Comparison of ENCODE assay signal across 11 cellular contexts in the genomic region with DNA sequence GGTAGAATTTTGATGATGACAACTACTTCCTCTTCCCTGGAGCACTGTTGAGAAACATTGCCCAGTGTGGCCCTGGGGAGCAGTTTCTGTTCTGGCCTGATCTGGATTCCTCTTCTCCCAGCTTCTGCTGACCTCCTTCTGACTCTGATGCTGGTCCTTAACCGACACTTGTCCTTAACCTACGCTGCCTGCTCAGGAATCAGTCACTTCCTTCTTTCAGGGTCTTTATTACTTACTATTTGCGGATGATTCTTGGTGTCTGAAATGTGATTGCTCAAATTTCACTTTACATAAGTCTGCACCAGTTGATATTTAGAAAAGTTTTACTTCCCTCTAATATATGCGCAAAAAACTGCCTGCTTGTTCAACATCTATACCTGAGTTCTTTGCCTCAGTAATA.
DNase-seq lines count a peak whose midpoint lies in the region; ATAC-seq and TF ChIP-seq lines count a peak whose summit lies in the region.
"Had no signal": no experiment of that assay in that cellular context is flagged by ENCODE, and none has a peak within 500 bp of the region (broad histone marks: within the 10 kb centered on the region; RNA-seq: fewer than 3 reads in every experiment).

No MANE protein-coding gene starts in this region.

- H3K4me1 ChIP-seq in Karpas-422 (ENCODE audit: low read length), result peaks cover 26% of the 10 kb centered on the region
- no peaks in the 10 kb centered on the region for H3K4me1 ChIP-seq in gastroesophageal sphincter
- no peaks in the 10 kb centered on the region for H3K4me1 ChIP-seq in testis

- TF ChIP-seq CTCF in gastroesophageal sphincter (IDR thresholded peaks at IDR 0.05), result no peak
- no peak for TF ChIP-seq CTCF in testis (IDR thresholded peaks at IDR 0.05)

- ATAC-seq in GM18498 (IDR thresholded peaks at IDR 0.05; ENCODE audit: unreplicated experiment) (peak; percentile 45), gastroesophageal sphincter (peak; percentile 76), GM18519 (IDR thresholded peaks at IDR 0.05; ENCODE audit: low FRiP score, unreplicated experiment) (no peak)

- TF ChIP-seq EP300 in gastroesophageal sphincter (IDR thresholded peaks at IDR 0.05), result no peak

- no peaks in the 10 kb centered on the region for H3K9me2 ChIP-seq in Karpas-422 (replicated peaks; ENCODE audit: insufficient read depth, low read length)

- intact Hi-C loops in testis (cut with DNase I; ENCODE audit: low total_unique reads), result no loop called here

- H3K9ac ChIP-seq in Karpas-422 (ENCODE audit: low read length), result peak overlapping the region; percentile 44

- DNase-seq in Karpas-422, result peak; percentile 77
- peak; percentile 21 for DNase-seq in testis
- DNase-seq in NCI-H524 (lab: John Stamatoyannopoulos, UW), result no peak
- DNase-seq in COR-L47 (lab: John Stamatoyannopoulos, UW), result no peak
- DNase-seq: activated CD8-positive, alpha-beta memory T cell treated with anti-CD3 and anti-CD28 coated beads, Interleukin-2, amount 50 U/mL, for 4 hours; NCI-H1694 treated with DMSO at 0.1 percent for 48 hours; stimulated activated naive CD4-positive, alpha-beta T cell treated with Interleukin-2 at 50 U/mL for 16 hours had no signal

- no peaks in the 10 kb centered on the region for H3K27me3 ChIP-seq in Karpas-422 (ENCODE audit: low read length)
- H3K27me3 ChIP-seq in gastroesophageal sphincter, result no peaks in the 10 kb centered on the region
- H3K27me3 ChIP-seq in testis, result no peaks in the 10 kb centered on the region
- H3K27me3 ChIP-seq: SJSA1 had no signal

- no peak overlapping the region for H2AFZ ChIP-seq in Karpas-422 (ENCODE audit: low read length)

- H3K36me3 ChIP-seq in Karpas-422 (ENCODE audit: insufficient read depth, low read length) (no peaks in the 10 kb centered on the region), gastroesophageal sphincter (no peaks in the 10 kb centered on the region), testis (ENCODE audit: low read depth, missing control alignments) (no peaks in the 10 kb centered on the region)
- H3K36me3 ChIP-seq: SJSA1 had no signal

- peak overlapping the region; percentile 61 for H3K4me2 ChIP-seq in Karpas-422 (ENCODE audit: low read depth, low read length, poor library complexity, severe bottlenecking)

- H3K27ac ChIP-seq in Karpas-422 (ENCODE audit: low read length) (peak overlapping the region; percentile 95), gastroesophageal sphincter (no peak overlapping the region), testis (no peak overlapping the region)
- H3K27ac ChIP-seq: SJSA1 had no signal

- H4K20me1 ChIP-seq in Karpas-422 (ENCODE audit: insufficient read depth, low read depth, low read length), result no peaks in the 10 kb centered on the region

- H3K9me3 ChIP-seq in Karpas-422 (ENCODE audit: low read length), result no peaks in the 10 kb centered on the region
- H3K9me3 ChIP-seq in gastroesophageal sphincter, result no peaks in the 10 kb centered on the region
- no peaks in the 10 kb centered on the region for H3K9me3 ChIP-seq in testis
- H3K9me3 ChIP-seq: SJSA1 had no signal

- no peaks in the 10 kb centered on the region for H3K79me2 ChIP-seq in Karpas-422 (ENCODE audit: low read length)

- peak overlapping the region; percentile 39 for H3K4me3 ChIP-seq in Karpas-422 (ENCODE audit: low read length)
- H3K4me3 ChIP-seq in gastroesophageal sphincter, result no peak overlapping the region
- H3K4me3 ChIP-seq in testis, result no peak overlapping the region
- H3K4me3 ChIP-seq: SJSA1 had no signal

- TF ChIP-seq POLR2A in gastroesophageal sphincter (IDR thresholded peaks at IDR 0.05), result no peak
- no peak for TF ChIP-seq POLR2A in testis (IDR thresholded peaks at IDR 0.05)

- WGBS in gastroesophageal sphincter (ENCODE audit: low coverage in 1 of 2), 2 donors, result 65 to 88% methylated on average over 2 to 4 of the region's 4 CpGs
- 84 to 86% methylated on average over 4 of the region's 4 CpGs for WGBS in testis, 2 donors

Comparison
In these comparisons a context has a peak if more than half of its experiments do, and no peak if none do; other contexts are left out.
1. DNase-seq: peak in Karpas-422 (single experiment) and testis (single experiment); none in NCI-H524 (0 of 2) and COR-L47 (single experiment).